Comparison of ENCODE assay signal across 19 cellular contexts in the genomic region with DNA sequence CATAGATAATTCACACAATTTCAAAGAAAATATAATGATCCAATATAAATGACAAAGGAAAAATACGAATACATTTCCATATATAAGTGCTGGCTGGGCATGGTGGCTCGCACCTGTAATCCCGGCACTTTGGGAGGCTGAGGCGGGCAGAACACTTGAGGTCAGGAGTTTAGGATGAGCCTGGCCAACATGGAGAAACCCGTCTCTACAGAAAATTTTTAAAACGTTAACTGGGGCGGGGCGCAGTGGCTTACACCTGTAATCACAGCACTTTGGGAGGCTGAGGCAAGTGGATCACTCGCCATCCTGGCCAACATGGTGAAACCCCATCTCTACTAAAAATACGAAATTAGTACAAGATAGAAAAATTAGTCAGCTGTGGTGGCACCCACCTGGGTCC. TPM values are rescaled to one million over a fixed set of nuclear protein-coding genes. Genes with fewer than 3 reads are reported as not detected.
DNase-seq lines count a peak whose midpoint lies in the region; ATAC-seq and TF ChIP-seq lines count a peak whose summit lies in the region.
"Had no signal": no experiment of that assay in that cellular context is flagged by ENCODE, and none has a peak within 500 bp of the region (broad histone marks: within the 10 kb centered on the region; RNA-seq: fewer than 3 reads in every experiment).

No MANE protein-coding gene starts in this region.

- no peaks in the 10 kb centered on the region for H3K27me3 ChIP-seq in BLaER1 treated with 17β-estradiol and CSF1 and Interleukin-3, amounts not matched to agents 10 nM and 100 nM
- H3K27me3 ChIP-seq in CD8-positive, alpha-beta memory T cell (ENCODE audit: insufficient read depth, low read length, poor library complexity, severe bottlenecking), result no peaks in the 10 kb centered on the region
- H3K27me3 ChIP-seq in WERI-Rb-1 (ENCODE audit: insufficient read depth, low read depth, severe bottlenecking) (no peaks in the 10 kb centered on the region), H9 (ENCODE audit: insufficient read depth, low read length) (no peaks in the 10 kb centered on the region), right atrium auricular region (no peaks in the 10 kb centered on the region)
- H3K27me3 ChIP-seq: body of pancreas, left lung, pancreas had no signal

- no peak overlapping the region for H2BK12ac ChIP-seq in H9 (ENCODE audit: insufficient read length, low read depth, low read length)

- H3K14ac ChIP-seq in H9 (ENCODE audit: insufficient read depth, low read length), result no peak overlapping the region

- no peaks in the 10 kb centered on the region for H3K27me3 Mint-ChIP-seq in CD8-positive, alpha-beta memory T cell
- H3K27me3 Mint-ChIP-seq in naive B cell (no peaks in the 10 kb centered on the region), H9 (ENCODE audit: low read depth) (no peaks in the 10 kb centered on the region)
- H3K27me3 Mint-ChIP-seq: dendritic cell treated with granulocyte-macrophage colony-stimulating factor and Interleukin-4, amounts not matched to agents 40 ng/mL and 50 ng/mL, for 4 days had no signal

- no peak overlapping the region for H2AFZ ChIP-seq in H9 (ENCODE audit: low read length)

- no peak overlapping the region for H3T11ph ChIP-seq in H9 (ENCODE audit: low read length)

- H3K4me3 Mint-ChIP-seq in CD8-positive, alpha-beta memory T cell, result peak overlapping the region; percentile 38 to 82 (median 75)
- peak overlapping the region; percentile 68 to 99 (median 84) for H3K4me3 Mint-ChIP-seq in naive B cell
- no peak overlapping the region for H3K4me3 Mint-ChIP-seq in H9
- H3K4me3 Mint-ChIP-seq: dendritic cell treated with granulocyte-macrophage colony-stimulating factor and Interleukin-4, amounts not matched to agents 40 ng/mL and 50 ng/mL, for 4 days had no signal

- H3K4me2 ChIP-seq in BLaER1 treated with 17β-estradiol and CSF1 and Interleukin-3, amounts not matched to agents 10 nM and 100 nM, result peak overlapping the region in 10 of 11 experiments; percentile 12 to 71 (median 51); a peak in 17 of 22 replicates
- H3K4me2 ChIP-seq in H9 (ENCODE audit: insufficient read depth, insufficient read length, low read length), result no peak overlapping the region

- no peaks in the 10 kb centered on the region for H3K9me3 Mint-ChIP-seq in CD8-positive, alpha-beta memory T cell
- H3K9me3 Mint-ChIP-seq in naive B cell, result no peaks in the 10 kb centered on the region
- H3K9me3 Mint-ChIP-seq in H9, result no peaks in the 10 kb centered on the region
- H3K9me3 Mint-ChIP-seq: dendritic cell treated with granulocyte-macrophage colony-stimulating factor and Interleukin-4, amounts not matched to agents 40 ng/mL and 50 ng/mL, for 4 days had no signal

- H4K20me1 ChIP-seq in BLaER1 treated with 17β-estradiol and CSF1 and Interleukin-3, amounts not matched to agents 10 nM and 100 nM, result peaks cover 0 to 9% (median 0%) of the 10 kb centered on the region in 11 experiments; a peak in 2 of 22 replicates
- no peaks in the 10 kb centered on the region for H4K20me1 ChIP-seq in H9 (ENCODE audit: control insufficient read depth, insufficient read depth, insufficient read length)

- no peak overlapping the region for H2BK120ac ChIP-seq in H9 (ENCODE audit: low read depth, low read length, poor library complexity, severe bottlenecking)

- peak overlapping the region in 7 of 8 donors; percentile 59 to 92 (median 87) for H3K27ac Mint-ChIP-seq in CD8-positive, alpha-beta memory T cell
- peak overlapping the region; percentile 73 to 97 (median 92) for H3K27ac Mint-ChIP-seq in naive B cell
- H3K27ac Mint-ChIP-seq in H9, result no peak overlapping the region
- H3K27ac Mint-ChIP-seq: dendritic cell treated with granulocyte-macrophage colony-stimulating factor and Interleukin-4, amounts not matched to agents 40 ng/mL and 50 ng/mL, for 4 days had no signal

- no peak overlapping the region for H3K27ac ChIP-seq in BLaER1 treated with 17β-estradiol and CSF1 and Interleukin-3, amounts not matched to agents 10 nM and 100 nM
- no peak overlapping the region for H3K27ac ChIP-seq in CD8-positive, alpha-beta memory T cell (ENCODE audit: low read depth, low read length)
- H3K27ac ChIP-seq in WERI-Rb-1, result no peak overlapping the region
- no peak overlapping the region for H3K27ac ChIP-seq in H9 (ENCODE audit: insufficient read length, low read depth, low read length)
- no peak overlapping the region for H3K27ac ChIP-seq in right atrium auricular region
- H3K27ac ChIP-seq: body of pancreas, pancreas, VCaP had no signal

- no peak overlapping the region for H2BK5ac ChIP-seq in H9 (ENCODE audit: insufficient read length, low read length)

- TF ChIP-seq CTCF in WERI-Rb-1 (IDR thresholded peaks at IDR 0.05; ENCODE audit: low read depth, low read length), result no peak
- TF ChIP-seq CTCF in H9 (conservative IDR thresholded peaks at IDR 0.05), result no peak
- TF ChIP-seq CTCF in right atrium auricular region (IDR thresholded peaks at IDR 0.05), result no peak

- DNase-seq in CD8-positive, alpha-beta memory T cell, result no peak
- DNase-seq in WERI-Rb-1 (peak; percentile 6), naive B cell (no peak), H9 (no peak), right atrium auricular region (ENCODE audit: low spot score) (no peak)
- DNase-seq: activated gamma-delta T cell treated with Interleukin-2 at 50 U/mL for 16 hours, body of pancreas, DMS53, HCEC 1CT, left lung, NCI-H1092 treated with DMSO at 0.1 percent for 48 hours, NCI-H748 treated with DMSO at 0.1 percent for 48 hours, pancreas had no signal

- H4K8ac ChIP-seq in H9 (replicated peaks; ENCODE audit: insufficient read length, low read depth, low read length), result no peak overlapping the region

- no peak overlapping the region for H2BK20ac ChIP-seq in H9 (ENCODE audit: low read depth, low read length, poor library complexity, severe bottlenecking)

- no peak overlapping the region for H3K18ac ChIP-seq in H9 (ENCODE audit: insufficient read length, low read depth, low read length)

- no peak overlapping the region for H4K91ac ChIP-seq in H9 (ENCODE audit: insufficient read length, low read depth, low read length)

- H3K56ac ChIP-seq in H9 (ENCODE audit: insufficient read length, low read depth, low read length), result no peak overlapping the region

- POLR2A ChIA-PET in CD8-positive, alpha-beta memory T cell (lab: Charles Lee), result interaction anchor here (1.0 kb wide), 1 partner anchor 87 kb away, joined by 3 read pairs; no protein-coding TSS in a partner anchor

- no peaks in the 10 kb centered on the region for H3K79me1 ChIP-seq in H9 (ENCODE audit: insufficient read depth, low read depth, low read length, poor library complexity, severe bottlenecking)

- no peak overlapping the region for H2BK15ac ChIP-seq in H9 (ENCODE audit: low read depth, low read length)

- CTCF ChIA-PET in CD8-positive, alpha-beta memory T cell (lab: Charles Lee), result interaction anchor here (1.0 kb wide), 2 partner anchors 88 kb away, joined by 3 read pairs; partner anchors contain the start of gene MAPK14

- H2AK5ac ChIP-seq in H9 (ENCODE audit: insufficient read length, low read length), result no peak overlapping the region

- H3K4me1 ChIP-seq in BLaER1 treated with 17β-estradiol and CSF1 and Interleukin-3, amounts not matched to agents 10 nM and 100 nM, result peaks cover 62 to 88% (median 74%) of the 10 kb centered on the region in 10 experiments
- peaks cover 83% of the 10 kb centered on the region for H3K4me1 ChIP-seq in CD8-positive, alpha-beta memory T cell (ENCODE audit: insufficient read depth, low read length)
- H3K4me1 ChIP-seq in H9 (ENCODE audit: insufficient read depth, low read length), result peaks cover 2% of the 10 kb centered on the region; the same call in 1 of the 2 replicates
- peaks cover 0 to 5% of the 10 kb centered on the region in 2 donors for H3K4me1 ChIP-seq in right atrium auricular region
- H3K4me1 ChIP-seq: body of pancreas had no signal

- H3K9me3 ChIP-seq in BLaER1 treated with 17β-estradiol and CSF1 and Interleukin-3, amounts not matched to agents 10 nM and 100 nM (replicated peaks in 1 of 11), result no peaks in the 10 kb centered on the region
- H3K9me3 ChIP-seq in CD8-positive, alpha-beta memory T cell (ENCODE audit: low read length), result no peaks in the 10 kb centered on the region
- H3K9me3 ChIP-seq in WERI-Rb-1 (ENCODE audit: severe bottlenecking), result no peaks in the 10 kb centered on the region
- H3K9me3 ChIP-seq in H9 (ENCODE audit: control insufficient read depth, low read depth, low read length), result no peaks in the 10 kb centered on the region
- no peaks in the 10 kb centered on the region for H3K9me3 ChIP-seq in right atrium auricular region
- H3K9me3 ChIP-seq: body of pancreas, left lung, pancreas had no signal

- ATAC-seq in naive B cell (ENCODE audit: low read depth in 2 of 2), result no peak
- ATAC-seq in GM18907 (IDR thresholded peaks at IDR 0.05; ENCODE audit: unreplicated experiment), result no peak
- no peak for ATAC-seq in GM21576 (IDR thresholded peaks at IDR 0.05; ENCODE audit: unreplicated experiment)
- ATAC-seq: body of pancreas, K562, left lung had no signal

- H3K9ac ChIP-seq in BLaER1 treated with 17β-estradiol and CSF1 and Interleukin-3, amounts not matched to agents 10 nM and 100 nM, result no peak overlapping the region
- no peak overlapping the region for H3K9ac ChIP-seq in H9 (ENCODE audit: extremely low read depth, insufficient read length, low read length)

- H3K79me2 ChIP-seq in H9 (ENCODE audit: insufficient read depth, low read length), result no peaks in the 10 kb centered on the region

- peaks cover 13 to 45% (median 27%) of the 10 kb centered on the region in 11 experiments for H3K36me3 ChIP-seq in BLaER1 treated with 17β-estradiol and CSF1 and Interleukin-3, amounts not matched to agents 10 nM and 100 nM
- no peaks in the 10 kb centered on the region for H3K36me3 ChIP-seq in CD8-positive, alpha-beta memory T cell (ENCODE audit: insufficient read depth, low read length)
- H3K36me3 ChIP-seq in WERI-Rb-1, result peaks cover 6% of the 10 kb centered on the region
- peaks cover 11% of the 10 kb centered on the region for H3K36me3 ChIP-seq in right atrium auricular region

- H3K4me3 ChIP-seq in BLaER1 treated with 17β-estradiol and CSF1 and Interleukin-3, amounts not matched to agents 10 nM and 100 nM, result no peak overlapping the region
- no peak overlapping the region for H3K4me3 ChIP-seq in CD8-positive, alpha-beta memory T cell (ENCODE audit: low read length)
- H3K4me3 ChIP-seq in WERI-Rb-1 (ENCODE audit: low read depth, low read length), result no peak overlapping the region
- no peak overlapping the region for H3K4me3 ChIP-seq in right atrium auricular region
- H3K4me3 ChIP-seq: body of pancreas, K562, left lung, pancreas had no signal

- peaks cover 74 to 86% (median 80%) of the 10 kb centered on the region in 3 donors for H3K4me1 Mint-ChIP-seq in CD8-positive, alpha-beta memory T cell
- H3K4me1 Mint-ChIP-seq in naive B cell, result peaks cover 65 to 100% (median 83%) of the 10 kb centered on the region in 3 donors
- peaks cover 18% of the 10 kb centered on the region in 2 experiments for H3K4me1 Mint-ChIP-seq in H9

- no peaks in the 10 kb centered on the region for H3K23me2 ChIP-seq in H9 (ENCODE audit: insufficient read length, low read depth, low read length, poor library complexity, severe bottlenecking)

- H4K5ac ChIP-seq in H9 (ENCODE audit: insufficient read length, low read depth, low read length), result no peak overlapping the region

- no peak overlapping the region for H3K23ac ChIP-seq in H9 (ENCODE audit: insufficient read length, low read depth, low read length)

- no peak overlapping the region for H3K4ac ChIP-seq in H9 (ENCODE audit: low read depth, low read length)

- peaks cover 0 to 16% (median 4%) of the 10 kb centered on the region in 3 donors for H3K36me3 Mint-ChIP-seq in CD8-positive, alpha-beta memory T cell
- H3K36me3 Mint-ChIP-seq in naive B cell (peaks cover 0 to 5% of the 10 kb centered on the region in 2 donors), H9 (ENCODE audit: insufficient read depth in 1 of 3, low read depth in 3 of 3) (peaks cover 0 to 9% (median 4%) of the 10 kb centered on the region in 3 experiments; a peak in 4 of 7 replicates)

- no CpG with 5 or more reads among the region's 10 CpGs for WGBS in H9 (ENCODE audit: extremely low coverage, insufficient read length, low lambda C conversion rate)

RNA-seq across cellular contexts. Expression of gene MAPK13, which starts 14.9 kb away (rescaled TPM):
- 10 to 100 TPM; 75.7 to 77.3 TPM for total RNA-seq in CD8-positive, alpha-beta memory T cell
- 46.4 TPM for polyA plus RNA-seq in CD8-positive, alpha-beta memory T cell
- 10 to 100 TPM; 23.5 to 76.5 (median 53.0) TPM for polyA plus RNA-seq in naive B cell (ENCODE audit: low read depth in 6 of 6)
- total RNA-seq in H9 (2021) (18.9 and 19.2 TPM in 2 replicates), right atrium auricular region (1 to 10 TPM; 1.4 to 7.2 TPM)

Comparison
In these comparisons a context has a peak if more than half of its experiments do, and no peak if none do; other contexts are left out.
1. H3K27ac Mint-ChIP-seq: peak in CD8-positive, alpha-beta memory T cell (7 of 8) and naive B cell (6 of 6); none in H9 (0 of 3).
2. H3K4me3 Mint-ChIP-seq: peak in CD8-positive, alpha-beta memory T cell (7 of 7) and naive B cell (8 of 8); none in H9 (0 of 2).